8 cellular contexts compared by ENCODE assay signal in the genomic region with DNA sequence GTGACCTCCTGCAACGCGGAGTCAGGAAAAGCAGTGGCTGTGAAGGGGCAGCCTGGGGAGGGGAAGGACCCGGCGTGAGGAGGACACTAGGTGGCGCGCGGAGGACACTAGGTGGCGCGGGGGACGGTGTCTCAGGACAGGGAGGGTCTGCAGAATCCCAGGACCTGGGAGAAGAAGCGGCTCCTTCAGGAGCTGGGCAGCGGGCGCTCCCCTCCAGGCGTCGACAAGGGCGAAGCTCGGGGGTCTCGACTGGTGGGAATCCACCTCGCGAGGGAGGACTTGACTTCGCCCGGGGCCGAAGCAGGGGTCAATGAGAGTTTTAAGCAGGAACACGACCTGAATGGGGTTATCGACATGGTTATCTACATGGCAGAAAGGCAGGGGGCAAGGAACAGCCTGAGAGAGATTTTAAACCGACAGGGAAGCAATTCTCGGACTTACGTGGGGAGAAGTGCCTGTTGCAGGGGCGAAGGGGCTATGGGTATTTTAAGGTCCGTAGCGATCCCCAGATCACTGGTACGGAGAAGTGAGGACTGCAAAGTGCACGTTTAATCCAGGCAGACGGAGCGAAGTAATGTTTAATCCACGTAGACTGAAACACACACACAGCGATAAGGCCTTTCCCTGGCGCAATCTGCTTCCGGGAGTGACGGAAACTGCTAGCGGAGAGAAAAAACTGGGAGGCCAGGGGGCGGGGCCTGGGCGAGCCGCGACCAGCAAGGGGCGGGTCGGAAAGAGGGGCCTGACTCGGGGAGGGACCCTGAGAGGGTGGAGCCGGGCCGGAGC. TPM values are rescaled to one million over a fixed set of nuclear protein-coding genes. Genes with fewer than 3 reads are reported as not detected.
DNase-seq lines count a peak whose midpoint lies in the region; ATAC-seq lines count a peak whose summit lies in the region.

TSS of gene ZNF616 (minus strand) at position 648 of the 786 bp plus-strand sequence. CDS start 9,426 bp downstream, outside the sequence.

- peaks cover 3 to 24% (median 4%) of the 10 kb centered on the region in 3 donors for H3K9me3 Mint-ChIP-seq in IgD-negative memory B cell

- ATAC-seq in GM21526 (IDR thresholded peaks at IDR 0.05; ENCODE audit: low FRiP score, unreplicated experiment), result peak; percentile 87

- peak within 1 kb of the TSS; percentile 57 to 94 (median 85) for H3K27ac Mint-ChIP-seq in IgD-negative memory B cell

- DNase-seq in DMS153 (lab: John Stamatoyannopoulos, UW), result peak; percentile 88
- peak; percentile 59 for DNase-seq in OCI-M2 (lab: John Stamatoyannopoulos, UW; ENCODE audit: unreplicated experiment)
- DNase-seq in activated T-cell treated with anti-CD3 and anti-CD28 coated beads for 48 hours (ENCODE audit: low read depth), result peak; percentile 96
- peak; percentile 69 for DNase-seq in epithelial cell of prostate (ENCODE audit: low read depth, low spot score)
- peak; percentile 97 for DNase-seq in mucosa of gallbladder (ENCODE audit: low spot score)
- DNase-seq in stimulated activated CD8-positive, alpha-beta memory T cell treated with anti-CD3 and anti-CD28 coated beads, Interleukin-4, amount 100 ng/mL, for 24 hours (ENCODE audit: low read depth), result peak; percentile 95

- peaks cover 3% of the 10 kb centered on the region for H3K36me3 Mint-ChIP-seq in IgD-negative memory B cell

- peak within 1 kb of the TSS; percentile 88 to 98 (median 97) for H3K4me3 Mint-ChIP-seq in IgD-negative memory B cell

- peaks cover 12 to 17% (median 14%) of the 10 kb centered on the region in 3 donors for H3K4me1 Mint-ChIP-seq in IgD-negative memory B cell

- H3K27me3 Mint-ChIP-seq in IgD-negative memory B cell, result no peaks in the 10 kb centered on the region

- peak within 1 kb of the TSS; percentile 92 for H3K27ac ChIP-seq in epithelial cell of prostate

RNA-seq across cellular contexts. Expression of gene ZNF616, which starts in this region (rescaled TPM):
- 5.8 TPM for polyA plus RNA-seq in IgD-negative memory B cell
- 13.4 TPM for total RNA-seq in mucosa of gallbladder

Comparison
In these comparisons a context has a peak if more than half of its experiments do, and no peak if none do; other contexts are left out.
1. Peak in every context shown above with its lines: DNase-seq, ATAC-seq and H3K27ac ChIP-seq.